ENCODE assay signal across 24 cellular contexts in the genomic region with DNA sequence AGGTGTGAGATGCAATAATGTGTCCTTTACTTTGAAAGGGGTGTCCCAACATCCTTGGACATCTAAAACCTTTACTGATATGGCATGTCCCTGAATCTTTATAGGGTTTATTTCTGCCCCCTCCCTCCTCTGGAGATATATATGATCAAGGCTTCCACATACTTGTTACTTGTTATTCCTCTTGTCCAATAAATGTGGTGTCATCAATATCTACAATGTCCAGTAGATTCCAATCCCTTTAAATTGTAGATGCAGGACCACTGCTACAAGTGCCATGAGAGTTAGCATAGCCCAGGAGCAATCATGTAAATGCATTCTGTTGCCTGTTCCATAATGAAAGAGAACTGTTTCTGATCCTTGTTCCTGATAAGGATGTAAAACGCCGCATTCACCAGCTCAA.
DNase-seq lines count a peak whose midpoint lies in the region; ATAC-seq, FAIRE-seq and TF ChIP-seq lines count a peak whose summit lies in the region.
"Had no signal": no experiment of that assay in that cellular context is flagged by ENCODE, and none has a peak within 500 bp of the region (broad histone marks: within the 10 kb centered on the region; RNA-seq: fewer than 3 reads in every experiment).

No MANE protein-coding gene starts in this region.

- no peak overlapping the region for H2AFZ ChIP-seq in K562 (ENCODE audit: low read depth, low read length)

- no peaks in the 10 kb centered on the region for H3K79me2 ChIP-seq in K562 (ENCODE audit: control insufficient read depth, insufficient read depth, low read length)

- TF ChIP-seq EP300 in A549 (IDR thresholded peaks at IDR 0.05) (no peak), K562 (IDR thresholded peaks at IDR 0.05; ENCODE audit: low read length) (no peak)

- WGBS in A549 (ENCODE audit: missing lambda C conversion rate), result 26% methylated on average over 2 of the region's 2 CpGs
- WGBS in K562 (ENCODE audit: insufficient coverage, low coverage, missing lambda C conversion rate), result 0% methylated on average over 2 of the region's 2 CpGs

- no peak for FAIRE-seq in A549 (lab: Jason Lieb, UNC)
- no peak for FAIRE-seq in K562 (lab: Jason Lieb, UNC)
- FAIRE-seq: GM12878, GM12892, GM18507 had no signal

- peak; percentile 4 to 9 for DNase-seq in NCI-H526 (lab: John Stamatoyannopoulos, UW)
- no peak for DNase-seq in NCI-H526 treated with DMSO at 0.1 percent for 48 hours (lab: John Stamatoyannopoulos, UW)
- no peak for DNase-seq in A549 (ENCODE audit: low read depth in 1 of 2, low spot score in 1 of 2)
- DNase-seq in K562 (ENCODE audit: extremely low read depth in 1 of 4, low spot score in 3 of 4), result no peak
- DNase-seq: ACHN; BE2C; C1 segment of cervical spinal cord; CD4-positive, alpha-beta memory T cell; CD4-positive, CD25-positive, alpha-beta regulatory T cell; CD8-positive, alpha-beta memory T cell; COR-L47; DMS 273 treated with DMSO at 0.1 percent for 48 hours; DMS153; DMS53; DMS79; DND-41; EL; GDM1 had no signal

- H3K9me1 ChIP-seq in K562 (ENCODE audit: control insufficient read depth, insufficient read depth, low read length), result no peaks in the 10 kb centered on the region

- TF ChIP-seq RAD21 in A549 (conservative IDR thresholded peaks at IDR 0.05 in 1 of 2, IDR thresholded peaks at IDR 0.05 in 1 of 2) (no peak), K562 (CRISPR knock-in tag; conservative IDR thresholded peaks at IDR 0.05 in 1 of 2, IDR thresholded peaks at IDR 0.05 in 1 of 2) (no peak)

- H3K27ac ChIP-seq in A549, result no peak overlapping the region
- no peak overlapping the region for H3K27ac ChIP-seq in K562 (ENCODE audit: extremely low read depth, low read depth, low read length)
- H3K27ac ChIP-seq: 22Rv1, BLaER1 had no signal

- no peaks in the 10 kb centered on the region for H4K20me1 ChIP-seq in K562 (replicated peaks; ENCODE audit: control insufficient read depth, insufficient read depth, low read length)
- H4K20me1 ChIP-seq: BLaER1 had no signal

- H3K9ac ChIP-seq in K562 (ENCODE audit: insufficient read depth in 1 of 2, low read depth in 2 of 2, low read length in 2 of 2), result no peak overlapping the region
- H3K9ac ChIP-seq: BLaER1 had no signal

- H3K4me1 ChIP-seq in A549 (no peaks in the 10 kb centered on the region), K562 (replicated peaks in 1 of 2; ENCODE audit: control insufficient read depth in 2 of 2, insufficient read depth in 2 of 2, low read length in 2 of 2) (no peaks in the 10 kb centered on the region)
- H3K4me1 ChIP-seq: BE2C, BLaER1 had no signal

- intact Hi-C loops in K562 (cut with micrococcal nuclease), result no loop called here

- H3K9me3 ChIP-seq in A549 (no peaks in the 10 kb centered on the region), K562 (replicated peaks; ENCODE audit: control insufficient read depth, insufficient read depth, low read depth, low read length) (no peaks in the 10 kb centered on the region)
- H3K9me3 ChIP-seq: BE2C, BLaER1 had no signal

- H3K36me3 ChIP-seq in K562 (ENCODE audit: control insufficient read depth, insufficient read depth, low read length), result no peaks in the 10 kb centered on the region
- H3K36me3 ChIP-seq: BE2C, BLaER1 had no signal

- no TSS peak for BruUV-seq in K562 (replicated peaks; lab: Mats Ljungman, UMichigan)

- H3K27me3 ChIP-seq in K562 (ENCODE audit: control insufficient read depth in 2 of 2, insufficient read depth in 2 of 2, low read length in 2 of 2), result peaks cover 0 to 12% of the 10 kb centered on the region in 2 experiments; a peak in 2 of 5 replicates
- H3K27me3 ChIP-seq: BE2C, BLaER1 had no signal

- no peak overlapping the region for H3K4me2 ChIP-seq in A549
- no peak overlapping the region for H3K4me2 ChIP-seq in K562 (ENCODE audit: insufficient read depth, low read length)
- H3K4me2 ChIP-seq: BLaER1 had no signal

- in situ Hi-C loops in K562 (cut with MboI), result no loop called here

- TF ChIP-seq CTCF in A549 (IDR thresholded peaks at IDR 0.05) (no peak), K562 (IDR thresholded peaks at IDR 0.05 in 2 of 3, conservative IDR thresholded peaks at IDR 0.05 in 1 of 3; ENCODE audit: insufficient read depth in 2 of 3, low read depth in 1 of 3, low read length in 3 of 3) (no peak)

- CTCF ChIA-PET in A549 (lab: Yijun Ruan, JAX), result no interaction called here
- CTCF ChIA-PET in K562 (lab: Yijun Ruan, JAX; ENCODE audit: low intra/inter-chr PET ratio), result no interaction called here

- POLR2A ChIA-PET in A549 (lab: Yijun Ruan, JAX) (no interaction called here), K562 (lab: Yijun Ruan, JAX) (no interaction called here)

- no peak for TF ChIP-seq POLR2A in A549 (IDR thresholded peaks at IDR 0.05; ENCODE audit: low read length)
- no peak for TF ChIP-seq POLR2A in K562 (conservative IDR thresholded peaks at IDR 0.05)

- ATAC-seq in A549 (no peak), K562 (no peak), GM21381 (IDR thresholded peaks at IDR 0.05; ENCODE audit: unreplicated experiment) (no peak)
- ATAC-seq: GM12878 had no signal

- H3K4me3 ChIP-seq in A549 (no peak overlapping the region), K562 (no peak overlapping the region)
- H3K4me3 ChIP-seq: BLaER1, GM12878 had no signal

TF ChIP-seq in A549, 52 proteins besides CTCF, POLR2A, EP300 and RAD21:
- TF ChIP-seq MAFK (IDR thresholded peaks at IDR 0.05; ENCODE audit: partially characterized antibody) (peak; percentile 51), ZC3H11A (IDR thresholded peaks at IDR 0.05) (no peak)

TF ChIP-seq in K562, 482 proteins besides CTCF, POLR2A, EP300 and RAD21:
- peak; percentile 16; the same call in 1 of the 2 replicates for TF ChIP-seq C11orf30 (IDR thresholded peaks at IDR 0.05; ENCODE audit: low read depth)
- peak; percentile 31; the same call in 1 of the 2 replicates for TF ChIP-seq ZNF316 (IDR thresholded peaks at IDR 0.05)
- TF ChIP-seq FOXM1 (IDR thresholded peaks at IDR 0.05; ENCODE audit: low read depth), result no peak
- TF ChIP-seq FOXM1 (CRISPR knock-in tag; IDR thresholded peaks at IDR 0.05; ENCODE audit: low read depth), result no peak
- 0 out of 2 replicates have a peak, but pooled peaks have one; percentile 12 for TF ChIP-seq MAFG (tag; conservative IDR thresholded peaks at IDR 0.05)
- TF ChIP-seq JUNB (CRISPR knock-in tag; conservative IDR thresholded peaks at IDR 0.05), result no peak

Comparison
In these comparisons a context has a peak if more than half of its experiments do, and no peak if none do; other contexts are left out.
1. DNase-seq: peak in NCI-H526 (2 of 2); none in NCI-H526 treated with DMSO at 0.1 percent for 48 hours (single experiment), A549 (0 of 2) and K562 (0 of 4).